Comparison of ENCODE assay signal across 10 cellular contexts in the genomic region with DNA sequence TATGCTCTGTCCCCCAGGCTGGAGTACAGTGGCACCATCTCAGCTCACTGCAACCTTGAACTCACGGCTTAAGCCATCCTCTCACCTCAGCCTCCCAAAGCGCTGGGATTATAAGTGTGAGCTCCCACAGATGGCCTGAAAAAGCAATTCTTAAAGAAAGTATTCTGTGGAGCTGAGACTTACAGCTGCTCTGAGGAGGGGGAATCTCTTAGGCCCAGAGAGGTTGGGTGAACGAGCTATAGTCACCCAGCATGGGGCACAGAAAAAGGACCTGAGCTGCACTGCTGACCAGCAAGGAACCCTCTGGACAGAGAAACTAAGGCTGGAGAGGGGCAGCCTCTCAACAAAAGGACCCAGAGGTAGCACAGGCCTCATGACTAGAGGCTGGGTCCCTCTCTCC. TPM values are rescaled to one million over a fixed set of nuclear protein-coding genes. Genes with fewer than 3 reads are reported as not detected.
DNase-seq lines count a peak whose midpoint lies in the region; ATAC-seq and TF ChIP-seq lines count a peak whose summit lies in the region.
"Had no signal": no experiment of that assay in that cellular context is flagged by ENCODE, and none has a peak within 500 bp of the region (broad histone marks: within the 10 kb centered on the region; RNA-seq: fewer than 3 reads in every experiment).

No MANE protein-coding gene starts in this region.

- H3K4me3 Mint-ChIP-seq in endodermal cell: peak overlapping the region; percentile 71
- H3K4me3 Mint-ChIP-seq in activated CD4-positive, alpha-beta memory T cell treated with anti-CD3 and anti-CD28 coated beads, Interleukin-2, amount 10 ng/mL, durations not matched to agents 7 days and 5 days: no peak overlapping the region

- H3K4me2 ChIP-seq in PC-9: peak overlapping the region; percentile 80

- H3K27ac ChIP-seq in PC-9: no peak overlapping the region
- no peak overlapping the region for H3K27ac ChIP-seq in endodermal cell (ENCODE audit: low read depth, low read length)
- H3K27ac ChIP-seq in neutrophil: no peak overlapping the region

- H3K4me1 Mint-ChIP-seq in endodermal cell: peaks cover 9% of the 10 kb centered on the region
- H3K4me1 Mint-ChIP-seq in activated CD4-positive, alpha-beta memory T cell treated with anti-CD3 and anti-CD28 coated beads, Interleukin-2, amount 10 ng/mL, durations not matched to agents 7 days and 5 days: peaks cover 7% of the 10 kb centered on the region

- H3K4me1 ChIP-seq in PC-9 (replicated peaks; ENCODE audit: insufficient read depth) (peaks cover 37% of the 10 kb centered on the region), endodermal cell (ENCODE audit: control insufficient read depth, insufficient read depth, low read length) (peaks cover 3% of the 10 kb centered on the region), neutrophil (ENCODE audit: control insufficient read depth in 1 of 2, insufficient read depth in 1 of 2, low read depth in 1 of 2, low read length in 1 of 2) (peaks cover 61 to 65% of the 10 kb centered on the region in 2 experiments)

- intact Hi-C loops in PC-9 (cut with micrococcal nuclease; ENCODE audit: unreplicated experiment): loop anchor here (2.0 kb wide), 1 partner anchor 15 kb away; the partner anchor contains the start of gene AUNIP

- WGBS in endodermal cell (ENCODE audit: insufficient coverage in 1 of 2, insufficient read length in 1 of 2), 2 experiments: 82 to 93% methylated on average over 3 of the region's 3 CpGs

- peaks cover 27% of the 10 kb centered on the region for H3K79me2 ChIP-seq in PC-9 (ENCODE audit: low read depth)

- H3K9me2 ChIP-seq in PC-9 (ENCODE audit: insufficient read depth): no peaks in the 10 kb centered on the region

- H3K27me3 ChIP-seq in BJ (ENCODE audit: control insufficient read depth, insufficient read depth, low read length): no peaks in the 10 kb centered on the region
- H3K27me3 ChIP-seq in PC-9 (ENCODE audit: insufficient read depth, low read depth): no peaks in the 10 kb centered on the region
- H3K27me3 ChIP-seq in endodermal cell (ENCODE audit: control insufficient read depth, insufficient read depth, low read length, poor library complexity, severe bottlenecking): no peaks in the 10 kb centered on the region
- H3K27me3 ChIP-seq in neutrophil: no peaks in the 10 kb centered on the region

- H3K9me3 Mint-ChIP-seq in endodermal cell: no peaks in the 10 kb centered on the region
- no peaks in the 10 kb centered on the region for H3K9me3 Mint-ChIP-seq in activated CD4-positive, alpha-beta memory T cell treated with anti-CD3 and anti-CD28 coated beads, Interleukin-2, amount 10 ng/mL, durations not matched to agents 7 days and 5 days

- BruUV-seq in PC-9 (replicated peaks; lab: Mats Ljungman, UMichigan): no TSS peak

- H3K27me3 Mint-ChIP-seq in endodermal cell (ENCODE audit: insufficient read depth): peaks cover 14% of the 10 kb centered on the region
- peaks cover 19% of the 10 kb centered on the region for H3K27me3 Mint-ChIP-seq in activated CD4-positive, alpha-beta memory T cell treated with anti-CD3 and anti-CD28 coated beads, Interleukin-2, amount 10 ng/mL, durations not matched to agents 7 days and 5 days

- no peak for TF ChIP-seq CTCF in BJ (IDR thresholded peaks at IDR 0.05; ENCODE audit: insufficient read depth, low read depth, low read length)
- TF ChIP-seq CTCF in PC-9 (conservative IDR thresholded peaks at IDR 0.05): no peak
- TF ChIP-seq CTCF in endodermal cell (conservative IDR thresholded peaks at IDR 0.05): no peak
- TF ChIP-seq CTCF in neutrophil (IDR thresholded peaks at IDR 0.05): no peak

- DNase-seq in BJ (ENCODE audit: low read depth) (no peak), PC-9 (no peak), endodermal cell (no peak), G401 (ENCODE audit: low spot score) (no peak), NCI-H1105 (lab: John Stamatoyannopoulos, UW) (no peak)
- no peak for DNase-seq in activated CD4-positive, alpha-beta memory T cell treated with anti-CD3 and anti-CD28 coated beads, Interleukin-2, amount 10 ng/mL, durations not matched to agents 7 days and 5 days
- DNase-seq: DMS 273 treated with DMSO at 0.1 percent for 48 hours, NCI-H526 had no signal

- POLR2A ChIA-PET in BJ (lab: Charles Lee): no interaction called here
- POLR2A ChIA-PET in PC-9 (lab: Charles Lee; ENCODE audit: unreplicated experiment): interaction anchor here (0.6 to 0.9 kb wide), 3 partner anchors 18 to 426 kb away, joined by 3 to 6 read pairs (median 4); partner anchors contain the start of gene MTFR1L
- POLR2A ChIA-PET in activated CD4-positive, alpha-beta memory T cell treated with anti-CD3 and anti-CD28 coated beads, Interleukin-2, amount 10 ng/mL, durations not matched to agents 7 days and 5 days (lab: Charles Lee): interaction anchor here (1.2 to 2.1 kb wide), 2 partner anchors 31 to 42 kb away, joined by 3 to 8 read pairs; no protein-coding TSS in a partner anchor

- CTCF ChIA-PET in BJ (lab: Yijun Ruan, JAX) (interaction anchor here (0.8 to 2.6 kb wide), 4 partner anchors 16 to 125 kb away, joined by 3 to 12 read pairs (median 6); no protein-coding TSS in a partner anchor), PC-9 (lab: Charles Lee) (interaction anchor here (0.7 kb wide), 1 partner anchor 94 kb away, joined by 7 read pairs; no protein-coding TSS in a partner anchor)
- CTCF ChIA-PET in activated CD4-positive, alpha-beta memory T cell treated with anti-CD3 and anti-CD28 coated beads, Interleukin-2, amount 10 ng/mL, durations not matched to agents 7 days and 5 days (lab: Charles Lee): interaction anchor here (1.2 kb wide), 1 partner anchor 21 kb away, joined by 3 read pairs; no protein-coding TSS in a partner anchor

- in situ Hi-C loops in G401 (cut with HindIII; ENCODE audit: low sequenced_read_pairs): no loop called here

- H3K36me3 Mint-ChIP-seq in endodermal cell (ENCODE audit: low read depth): no peaks in the 10 kb centered on the region
- H3K36me3 Mint-ChIP-seq in activated CD4-positive, alpha-beta memory T cell treated with anti-CD3 and anti-CD28 coated beads, Interleukin-2, amount 10 ng/mL, durations not matched to agents 7 days and 5 days (ENCODE audit: low read depth): no peaks in the 10 kb centered on the region

- H2AFZ ChIP-seq in PC-9: 0 out of 2 replicates have a peak overlapping the region, but pooled peaks have one; percentile 78

- no peak for ATAC-seq in GM21381 (IDR thresholded peaks at IDR 0.05; ENCODE audit: unreplicated experiment)

- H3K4me3 ChIP-seq in BJ (ENCODE audit: low read depth, low read length) (peak overlapping the region; percentile 70), PC-9 (peak overlapping the region; percentile 71), endodermal cell (ENCODE audit: low read length) (peak overlapping the region; percentile 76), neutrophil (ENCODE audit: low read depth in 1 of 2, low read length in 1 of 2) (peak overlapping the region; percentile 65 to 83)

- peaks cover 10% of the 10 kb centered on the region for H3F3A ChIP-seq in PC-9 (ENCODE audit: insufficient read depth, low read depth)

- H4K20me1 ChIP-seq in PC-9 (ENCODE audit: insufficient read depth): no peaks in the 10 kb centered on the region

- no peak overlapping the region for H3K27ac Mint-ChIP-seq in endodermal cell
- no peak overlapping the region for H3K27ac Mint-ChIP-seq in activated CD4-positive, alpha-beta memory T cell treated with anti-CD3 and anti-CD28 coated beads, Interleukin-2, amount 10 ng/mL, durations not matched to agents 7 days and 5 days

- H3K36me3 ChIP-seq in BJ (ENCODE audit: control insufficient read depth, insufficient read depth, low read length) (peaks cover 6% of the 10 kb centered on the region; the same call in 1 of the 2 replicates), PC-9 (ENCODE audit: low read depth) (no peaks in the 10 kb centered on the region), endodermal cell (ENCODE audit: control insufficient read depth, insufficient read depth, low read length) (peaks cover 8% of the 10 kb centered on the region), neutrophil (no peaks in the 10 kb centered on the region)

- no peaks in the 10 kb centered on the region for H3K9me3 ChIP-seq in PC-9 (ENCODE audit: insufficient read depth, low read depth)
- no peaks in the 10 kb centered on the region for H3K9me3 ChIP-seq in endodermal cell (ENCODE audit: control insufficient read depth, low read length)
- H3K9me3 ChIP-seq in neutrophil: no peaks in the 10 kb centered on the region

- no peak overlapping the region for H3K9ac ChIP-seq in endodermal cell (ENCODE audit: extremely low read depth, low read length, poor library complexity, severe bottlenecking)

RNA-seq across cellular contexts. Expression of gene PAQR7, which starts 1.3 kb away (rescaled TPM):
- 10.5 and 12.6 TPM in 2 replicates for polyA plus RNA-seq in BJ (2011; rRNA removed)
- polyA minus RNA-seq in BJ (2011; rRNA and poly(A)+ RNA removed): 27.3 and 47.0 TPM in 2 replicates
- total RNA-seq in PC-9 (2021) (30.2 and 34.0 TPM in 2 replicates), endodermal cell (10 to 100 TPM; 11.7 to 15.0 TPM)
- 5.5 TPM for polyA plus RNA-seq in endodermal cell (2013, experiment 1 of 2)
- 5.7 TPM for polyA plus RNA-seq in endodermal cell (2013, experiment 2 of 2)
- total RNA-seq in G401 (2014; rRNA removed; shearing (Covaris generic)): 17.4 and 18.3 TPM in 2 replicates
- total RNA-seq in activated CD4-positive, alpha-beta memory T cell treated with anti-CD3 and anti-CD28 coated beads, Interleukin-2, amount 10 ng/mL, durations not matched to agents 7 days and 5 days: 1 to 10 TPM; 1.4 TPM

RNA-seq across cellular contexts. Expression of gene AUNIP, which starts 15.0 kb away (rescaled TPM):
- polyA plus RNA-seq in BJ (2011; rRNA removed): 1.4 and 2.8 TPM in 2 replicates
- polyA minus RNA-seq in BJ (2011; rRNA and poly(A)+ RNA removed): 1.0 and 2.2 TPM in 2 replicates
- total RNA-seq in PC-9 (2021) (11.0 and 11.3 TPM in 2 replicates), endodermal cell (10 to 100 TPM; 14.3 to 19.5 TPM)
- polyA plus RNA-seq in endodermal cell (2013, experiment 1 of 2): 8.0 TPM
- 7.4 TPM for polyA plus RNA-seq in endodermal cell (2013, experiment 2 of 2)
- total RNA-seq in G401 (2014; rRNA removed; shearing (Covaris generic)): 28.9 and 29.4 TPM in 2 replicates
- 1 to 10 TPM; 5.2 to 5.4 TPM for total RNA-seq in activated CD4-positive, alpha-beta memory T cell treated with anti-CD3 and anti-CD28 coated beads, Interleukin-2, amount 10 ng/mL, durations not matched to agents 7 days and 5 days

RNA-seq across cellular contexts. Expression of gene STMN1, which starts 32.0 kb away (rescaled TPM):
- 57.1 and 80.5 TPM in 2 replicates for polyA plus RNA-seq in BJ (2011; rRNA removed)
- 10.9 and 12.1 TPM in 2 replicates for polyA minus RNA-seq in BJ (2011; rRNA and poly(A)+ RNA removed)
- 302 and 349 TPM in 2 replicates for total RNA-seq in PC-9 (2021)
- 100 to 1,000 TPM; 543 to 585 TPM for total RNA-seq in endodermal cell
- 1,221 TPM for polyA plus RNA-seq in endodermal cell (2013, experiment 1 of 2)
- polyA plus RNA-seq in endodermal cell (2013, experiment 2 of 2): 1,270 TPM
- 130 and 147 TPM in 2 replicates for total RNA-seq in G401 (2014; rRNA removed; shearing (Covaris generic))
- 100 to 1,000 TPM; 610 to 616 TPM for total RNA-seq in activated CD4-positive, alpha-beta memory T cell treated with anti-CD3 and anti-CD28 coated beads, Interleukin-2, amount 10 ng/mL, durations not matched to agents 7 days and 5 days

RNA-seq across cellular contexts. Expression of gene MTFR1L, which starts 54.5 kb away (rescaled TPM):
- polyA plus RNA-seq in BJ (2011; rRNA removed): 57.8 and 93.7 TPM in 2 replicates
- polyA minus RNA-seq in BJ (2011; rRNA and poly(A)+ RNA removed): 34.7 and 46.6 TPM in 2 replicates
- total RNA-seq in PC-9 (2021) (40.9 and 41.7 TPM in 2 replicates), endodermal cell (10 to 100 TPM; 31.6 to 36.2 TPM)
- 55.7 TPM for polyA plus RNA-seq in endodermal cell (2013, experiment 1 of 2)
- polyA plus RNA-seq in endodermal cell (2013, experiment 2 of 2): 50.5 TPM
- 21.0 and 32.6 TPM in 2 replicates for total RNA-seq in G401 (2014; rRNA removed; shearing (Covaris generic))
- 10 to 100 TPM; 36.6 to 37.7 TPM for total RNA-seq in activated CD4-positive, alpha-beta memory T cell treated with anti-CD3 and anti-CD28 coated beads, Interleukin-2, amount 10 ng/mL, durations not matched to agents 7 days and 5 days
